ENCODE assay signal across 8 cellular contexts in the genomic region with DNA sequence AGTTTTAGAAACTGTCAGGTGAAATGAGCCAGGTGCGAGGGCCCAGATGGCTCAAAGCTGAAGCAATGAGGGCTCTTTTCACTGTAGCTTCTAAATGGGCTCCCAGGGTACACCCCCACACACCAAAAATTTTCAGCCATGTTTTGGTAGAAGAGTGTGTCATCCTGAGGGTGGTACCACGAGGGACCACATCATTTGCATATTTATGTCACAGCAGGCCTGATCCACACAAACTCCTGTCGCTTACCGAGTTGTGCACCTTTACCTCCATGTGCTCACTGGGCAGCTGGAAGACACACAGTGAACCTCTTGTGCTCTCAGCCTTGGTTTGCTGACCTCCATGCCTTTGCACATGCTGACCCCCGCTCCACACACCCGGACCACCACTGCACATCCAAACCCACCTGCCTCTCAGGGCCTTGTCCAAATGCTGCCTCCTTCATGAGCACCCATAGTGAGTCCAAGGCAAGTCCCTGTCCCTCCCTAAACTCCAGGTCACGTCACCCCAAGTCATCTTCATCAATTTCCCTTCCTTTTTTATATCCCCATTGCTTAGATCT.
DNase-seq lines count a peak whose midpoint lies in the region; ATAC-seq and TF ChIP-seq lines count a peak whose summit lies in the region.
"Not testable (repeated sequence)": the region's sequence is repeated elsewhere in the genome, so short reads cannot be mapped to it uniquely, and the experiment has no call there.

No MANE protein-coding gene starts in this region.

- H2AFZ ChIP-seq in ACC112 (ENCODE audit: low read length, unreplicated experiment), result not testable (repeated sequence)

- peaks cover 31% of the 10 kb centered on the region for H3K4me1 Mint-ChIP-seq in HFFc6 (ENCODE audit: low read depth)
- peaks cover 18% of the 10 kb centered on the region for H3K4me1 Mint-ChIP-seq in T-helper 1 cell treated with Interleukin-12 subunit alpha and Interleukin-12 subunit beta and Interleukin-4 antibody, amounts not matched to agents 30 μg/mL and 1 μg/mL, for 36 hours (ENCODE audit: low read depth)
- not testable (repeated sequence) for H3K4me1 Mint-ChIP-seq in activated CD8-positive, alpha-beta T cell treated with anti-CD3 and anti-CD28 coated beads for 36 hours (ENCODE audit: low read depth)

- H3K9me3 Mint-ChIP-seq in HFFc6; T-helper 1 cell treated with Interleukin-12 subunit alpha and Interleukin-12 subunit beta and Interleukin-4 antibody, amounts not matched to agents 30 μg/mL and 1 μg/mL, for 36 hours; activated CD8-positive, alpha-beta T cell treated with anti-CD3 and anti-CD28 coated beads for 36 hours; activated naive CD4-positive, alpha-beta T cell treated with anti-CD3 and anti-CD28 coated beads, Interleukin-2, amount 50 U/mL, for 72 hours: not testable (repeated sequence)

- not testable (repeated sequence) for H3K36me3 Mint-ChIP-seq in HFFc6 (ENCODE audit: low read depth); activated CD8-positive, alpha-beta T cell treated with anti-CD3 and anti-CD28 coated beads for 36 hours (ENCODE audit: low read depth); activated naive CD4-positive, alpha-beta T cell treated with anti-CD3 and anti-CD28 coated beads, Interleukin-2, amount 50 U/mL, for 72 hours
- peaks cover 15% of the 10 kb centered on the region for H3K36me3 Mint-ChIP-seq in T-helper 1 cell treated with Interleukin-12 subunit alpha and Interleukin-12 subunit beta and Interleukin-4 antibody, amounts not matched to agents 30 μg/mL and 1 μg/mL, for 36 hours (ENCODE audit: low read depth)

- not testable (repeated sequence) for DNase-seq in HFFc6; activated naive CD4-positive, alpha-beta T cell treated with anti-CD3 and anti-CD28 coated beads, Interleukin-2, amount 50 U/mL, for 72 hours (ENCODE audit: low spot score in 2 of 2); left ventricle myocardium inferior; omental fat pad (ENCODE audit: low spot score); stimulated activated naive CD8-positive, alpha-beta T cell treated with anti-CD3 and anti-CD28 coated beads, Interleukin-15, Interleukin-2, amounts not matched to agents 100 U/mL and 50 U/mL, for 24 hours
- DNase-seq in activated CD8-positive, alpha-beta T cell treated with anti-CD3 and anti-CD28 coated beads for 36 hours, result peak; percentile 48

- peak overlapping the region; percentile 60 for H3K27ac Mint-ChIP-seq in HFFc6
- peak overlapping the region; percentile 42 for H3K27ac Mint-ChIP-seq in T-helper 1 cell treated with Interleukin-12 subunit alpha and Interleukin-12 subunit beta and Interleukin-4 antibody, amounts not matched to agents 30 μg/mL and 1 μg/mL, for 36 hours
- peak overlapping the region; percentile 58 for H3K27ac Mint-ChIP-seq in activated CD8-positive, alpha-beta T cell treated with anti-CD3 and anti-CD28 coated beads for 36 hours
- not testable (repeated sequence) for H3K27ac Mint-ChIP-seq in activated naive CD4-positive, alpha-beta T cell treated with anti-CD3 and anti-CD28 coated beads, Interleukin-2, amount 50 U/mL, for 72 hours

- H3K27ac ChIP-seq in ACC112 (ENCODE audit: low read depth, low read length) (peak overlapping the region; percentile 59; the same call in 1 of the 2 replicates), left ventricle myocardium inferior (replicated peaks) (peak overlapping the region; percentile 52)

- H3K4me1 ChIP-seq in ACC112 (ENCODE audit: control insufficient read depth, insufficient read depth, low read length, unreplicated experiment) (peaks cover 13% of the 10 kb centered on the region), left ventricle myocardium inferior (peaks cover 12% of the 10 kb centered on the region)

- not testable (repeated sequence) for H3K36me3 ChIP-seq in ACC112 (ENCODE audit: insufficient read depth, low read length); left ventricle myocardium inferior

- not testable (repeated sequence) for ATAC-seq in activated CD8-positive, alpha-beta T cell treated with anti-CD3 and anti-CD28 coated beads for 36 hours
- peak; percentile 52 to 60 for ATAC-seq in activated naive CD4-positive, alpha-beta T cell treated with anti-CD3 and anti-CD28 coated beads, Interleukin-2, amount 50 U/mL, for 72 hours
- ATAC-seq in omental fat pad (ENCODE audit: low FRiP score), result peak; percentile 13
- peak; percentile 71 for ATAC-seq in stimulated activated naive CD8-positive, alpha-beta T cell treated with anti-CD3 and anti-CD28 coated beads, Interleukin-15, Interleukin-2, amounts not matched to agents 100 U/mL and 50 U/mL, for 24 hours

- peaks cover 44% of the 10 kb centered on the region for H3K79me2 ChIP-seq in ACC112 (ENCODE audit: control insufficient read depth, insufficient read depth, low read length, unreplicated experiment)

- POLR2A ChIA-PET in activated CD8-positive, alpha-beta T cell treated with anti-CD3 and anti-CD28 coated beads for 36 hours (lab: Charles Lee), result not testable (repeated sequence)

- intact Hi-C loops in activated CD8-positive, alpha-beta T cell treated with anti-CD3 and anti-CD28 coated beads for 36 hours (cut with micrococcal nuclease); left ventricle myocardium inferior (cut with micrococcal nuclease): not testable (repeated sequence)

- not testable (repeated sequence) for TF ChIP-seq CTCF in HFFc6 (IDR thresholded peaks at IDR 0.05); activated CD8-positive, alpha-beta T cell treated with anti-CD3 and anti-CD28 coated beads for 36 hours (IDR thresholded peaks at IDR 0.05); left ventricle myocardium inferior (IDR thresholded peaks at IDR 0.05; ENCODE audit: borderline replicate concordance); omental fat pad (IDR thresholded peaks at IDR 0.05)

- H3K9me3 ChIP-seq in left ventricle myocardium inferior (replicated peaks), result not testable (repeated sequence)

- H3K4me3 ChIP-seq in ACC112 (ENCODE audit: low read depth, low read length); left ventricle myocardium inferior: not testable (repeated sequence)

- not testable (repeated sequence) for H3K4me3 Mint-ChIP-seq in HFFc6; T-helper 1 cell treated with Interleukin-12 subunit alpha and Interleukin-12 subunit beta and Interleukin-4 antibody, amounts not matched to agents 30 μg/mL and 1 μg/mL, for 36 hours; activated CD8-positive, alpha-beta T cell treated with anti-CD3 and anti-CD28 coated beads for 36 hours

- not testable (repeated sequence) for H3K27me3 ChIP-seq in ACC112 (ENCODE audit: insufficient read depth, low read length); left ventricle myocardium inferior (ENCODE audit: low read depth)

- CTCF ChIA-PET in activated CD8-positive, alpha-beta T cell treated with anti-CD3 and anti-CD28 coated beads for 36 hours (lab: Charles Lee), result not testable (repeated sequence)

- H3K27me3 Mint-ChIP-seq in HFFc6 (ENCODE audit: insufficient read depth); T-helper 1 cell treated with Interleukin-12 subunit alpha and Interleukin-12 subunit beta and Interleukin-4 antibody, amounts not matched to agents 30 μg/mL and 1 μg/mL, for 36 hours (ENCODE audit: low read depth); activated CD8-positive, alpha-beta T cell treated with anti-CD3 and anti-CD28 coated beads for 36 hours: not testable (repeated sequence)
